ENCODE assay signal across 25 cellular contexts in genomic region chr1:227416156-227416865, GRCh38.
DNase-seq lines count a peak whose midpoint lies in the region; ATAC-seq and TF ChIP-seq lines count a peak whose summit lies in the region.
"Had no signal": no experiment of that assay in that cellular context is flagged by ENCODE, and none has a peak within 500 bp of the region (broad histone marks: within the 10 kb centered on the region; RNA-seq: fewer than 3 reads in every experiment).

No MANE protein-coding gene starts in this region.

- no peaks in the 10 kb centered on the region for H3K9me2 ChIP-seq in GM23248 (ENCODE audit: insufficient read depth)

- H2AFZ ChIP-seq in GM23248 = no peak overlapping the region

- H3K4me3 ChIP-seq in GM23248 = no peak overlapping the region
- H3K4me3 ChIP-seq in fibroblast of mammary gland (ENCODE audit: control insufficient read depth, low read depth, low read length) = no peak overlapping the region
- H3K4me3 ChIP-seq: uterus had no signal

- DNase-seq in GM23248 = peak; percentile 77
- DNase-seq in amniotic epithelial cell (ENCODE audit: low read depth) = peak; percentile 79
- peak; percentile 30 for DNase-seq in fibroblast of mammary gland (ENCODE audit: low read depth)
- DNase-seq in stromal cell of bone marrow (ENCODE audit: low read depth) = peak; percentile 40
- no peak for DNase-seq in left ventricle myocardium superior
- DNase-seq in KBM-7 = no peak
- DNase-seq in G401 (ENCODE audit: low spot score) = no peak
- DNase-seq: activated CD4-positive, alpha-beta T cell treated with anti-CD3 and anti-CD28 coated beads, Interleukin-2, amount 10 ng/mL, durations not matched to agents 24 days and 14 days; activated CD8-positive, alpha-beta memory T cell treated with anti-CD3 and anti-CD28 coated beads, Interleukin-2, amount 10 ng/mL, durations not matched to agents 7 days and 5 days; activated naive CD4-positive, alpha-beta T cell treated with anti-CD3 and anti-CD28 coated beads for 36 hours; amygdala; CD8-positive, alpha-beta T cell; foreskin melanocyte; GOT3; left cardiac atrium; MV-4-11; naive thymus-derived CD4-positive, alpha-beta T cell; NCI-H1694; NCI-H2171 treated with DMSO at 0.1 percent for 48 hours; NCI-H524; occipital lobe; stimulated activated CD4-positive, alpha-beta T cell treated with anti-CD3 and anti-CD28 coated beads, Interleukin-2, amount 100 ng/mL, for 48 hours; uterus had no signal

- in situ Hi-C loops in GM23248 (cut with MboI) = no loop called here
- in situ Hi-C loops in KBM-7 (cut with MboI; ENCODE audit: low pct_unique_long_range_greater_than_20kb, low sequenced_read_pairs) = no loop called here
- in situ Hi-C loops in G401 (cut with HindIII; ENCODE audit: low sequenced_read_pairs) = no loop called here

- no peaks in the 10 kb centered on the region for H4K20me1 ChIP-seq in GM23248 (ENCODE audit: insufficient read depth)

- ATAC-seq in left ventricle myocardium superior = no peak
- ATAC-seq: activated CD8-positive, alpha-beta memory T cell treated with anti-CD3 and anti-CD28 coated beads, Interleukin-2, amount 10 ng/mL, durations not matched to agents 7 days and 5 days; CD8-positive, alpha-beta T cell; left cardiac atrium; naive thymus-derived CD4-positive, alpha-beta T cell; stimulated activated effector memory CD8-positive, alpha-beta T cell treated with anti-CD3 and anti-CD28 coated beads, Interleukin-12 subunit alpha, Interleukin-12 subunit beta, amount 100 ng/mL, for 72 hours had no signal

- TF ChIP-seq CTCF in fibroblast of mammary gland (conservative IDR thresholded peaks at IDR 0.05; ENCODE audit: control insufficient read depth, insufficient read depth, low read depth, low read length) = no peak

- H3K27me3 ChIP-seq in GM23248 (replicated peaks; ENCODE audit: insufficient read depth) = no peaks in the 10 kb centered on the region
- H3K27me3 ChIP-seq: uterus had no signal

- no peak overlapping the region for H3K4me2 ChIP-seq in GM23248 (ENCODE audit: unreplicated experiment)
- H3K4me2 ChIP-seq: KMS-11 had no signal

- H3K9ac ChIP-seq in GM23248 = no peak overlapping the region
- H3K9ac ChIP-seq: KMS-11 had no signal

- intact Hi-C loops in left ventricle myocardium superior (cut with micrococcal nuclease) = no loop called here

- H3K9me3 ChIP-seq in GM23248 (ENCODE audit: low read depth) = no peaks in the 10 kb centered on the region
- H3K9me3 ChIP-seq: uterus had no signal

- peaks cover 5% of the 10 kb centered on the region for H3K4me1 ChIP-seq in GM23248 (ENCODE audit: insufficient read depth)
- H3K4me1 ChIP-seq: uterus had no signal

- H3K27ac ChIP-seq in GM23248 = peak overlapping the region; percentile 48
- H3K27ac ChIP-seq: KMS-11, uterus had no signal

- 78 to 79% methylated on average over 6 of the region's 6 CpGs for WGBS in GM23248 (ENCODE audit: low coverage in 1 of 2, low lambda C conversion rate in 2 of 2, missing lambda C conversion rate in 2 of 2), 2 experiments

- H3K36me3 ChIP-seq in GM23248 (ENCODE audit: low read depth) = no peaks in the 10 kb centered on the region
- H3K36me3 ChIP-seq: uterus had no signal

- H3F3A ChIP-seq in GM23248 (ENCODE audit: insufficient read depth) = peaks cover 5% of the 10 kb centered on the region; the same call in 1 of the 2 replicates

- H3K79me2 ChIP-seq in GM23248 (ENCODE audit: insufficient read depth) = no peaks in the 10 kb centered on the region

Comparison
In these comparisons a context has a peak if more than half of its experiments do, and no peak if none do; other contexts are left out.
1. DNase-seq: peak in GM23248 (single experiment), amniotic epithelial cell (single experiment), fibroblast of mammary gland (single experiment) and stromal cell of bone marrow (single experiment); none in left ventricle myocardium superior (single experiment), KBM-7 (single experiment) and G401 (single experiment).